8 cellular contexts compared by ENCODE assay signal in genomic region chr1:19445417-19446342, GRCh38. TPM values are rescaled to one million over a fixed set of nuclear protein-coding genes. Genes with fewer than 3 reads are reported as not detected.
DNase-seq lines count a peak whose midpoint lies in the region; ATAC-seq and TF ChIP-seq lines count a peak whose summit lies in the region.

No MANE protein-coding gene starts in this region.

- H3K4me1 Mint-ChIP-seq in activated CD4-positive, alpha-beta T cell treated with anti-CD3 and anti-CD28 coated beads for 36 hours: peaks cover 86% of the 10 kb centered on the region
- peaks cover 75% of the 10 kb centered on the region for H3K4me1 Mint-ChIP-seq in WTC11
- peaks cover 85% of the 10 kb centered on the region for H3K4me1 Mint-ChIP-seq in stimulated activated effector memory CD8-positive, alpha-beta T cell treated with anti-CD3 and anti-CD28 coated beads, Interleukin-12 subunit alpha, Interleukin-12 subunit beta, amount 100 ng/mL, for 72 hours
- peaks cover 84% of the 10 kb centered on the region for H3K4me1 Mint-ChIP-seq in activated T-cell treated with anti-CD3 and anti-CD28 coated beads, Interleukin-2, amount 50 U/mL, for 4 hours (ENCODE audit: low read depth)

- H3K27me3 Mint-ChIP-seq in activated CD4-positive, alpha-beta T cell treated with anti-CD3 and anti-CD28 coated beads for 36 hours: no peaks in the 10 kb centered on the region
- no peaks in the 10 kb centered on the region for H3K27me3 Mint-ChIP-seq in WTC11 (ENCODE audit: low read depth)
- H3K27me3 Mint-ChIP-seq in activated T-cell treated with anti-CD3 and anti-CD28 coated beads, Interleukin-2, amount 50 U/mL, for 4 hours (ENCODE audit: low read depth): no peaks in the 10 kb centered on the region

- H3K4me1 ChIP-seq in heart left ventricle: peaks cover 10 to 98% (median 85%) of the 10 kb centered on the region in 12 donors

- POLR2A ChIA-PET in activated CD4-positive, alpha-beta T cell treated with anti-CD3 and anti-CD28 coated beads for 36 hours (lab: Charles Lee): no interaction called here
- POLR2A ChIA-PET in WTC11 (lab: Charles Lee): interaction anchor here (0.6 kb wide), 1 partner anchor 116 kb away, joined by 3 read pairs; no protein-coding TSS in a partner anchor

- peak overlapping the region in 11 of 12 donors; percentile 10 to 92 (median 44) for H3K27ac ChIP-seq in heart left ventricle

- DNase-seq in activated CD4-positive, alpha-beta T cell treated with anti-CD3 and anti-CD28 coated beads for 36 hours: no peak
- no peak for DNase-seq in activated CD4-positive, alpha-beta T cell treated with anti-CD3 and anti-CD28 coated beads, Interleukin-2, amount 50 U/mL, for 1 hour
- peak; percentile 42 for DNase-seq in WTC11 (ENCODE audit: low spot score)
- DNase-seq in heart left ventricle: peak in 1 of 5 donors; percentile 58
- no peak for DNase-seq in stimulated activated effector memory CD8-positive, alpha-beta T cell treated with anti-CD3 and anti-CD28 coated beads, Interleukin-12 subunit alpha, Interleukin-12 subunit beta, amount 100 ng/mL, for 72 hours (ENCODE audit: low spot score in 2 of 2)
- DNase-seq in activated T-cell treated with anti-CD3 and anti-CD28 coated beads, Interleukin-2, amount 50 U/mL, for 4 hours: no peak

- WGBS in heart left ventricle, 4 donors: 31 to 48% (median 36%) methylated on average over 12 to 13 of the region's 13 CpGs

- H3K27ac Mint-ChIP-seq in activated CD4-positive, alpha-beta T cell treated with anti-CD3 and anti-CD28 coated beads for 36 hours: peak overlapping the region; percentile 84
- peak overlapping the region; percentile 47 for H3K27ac Mint-ChIP-seq in WTC11
- peak overlapping the region; percentile 86 for H3K27ac Mint-ChIP-seq in stimulated activated effector memory CD8-positive, alpha-beta T cell treated with anti-CD3 and anti-CD28 coated beads, Interleukin-12 subunit alpha, Interleukin-12 subunit beta, amount 100 ng/mL, for 72 hours

- H3K36me3 Mint-ChIP-seq in activated CD4-positive, alpha-beta T cell treated with anti-CD3 and anti-CD28 coated beads for 36 hours (ENCODE audit: low read depth): peaks cover 29% of the 10 kb centered on the region
- H3K36me3 Mint-ChIP-seq in WTC11: no peaks in the 10 kb centered on the region
- H3K36me3 Mint-ChIP-seq in stimulated activated effector memory CD8-positive, alpha-beta T cell treated with anti-CD3 and anti-CD28 coated beads, Interleukin-12 subunit alpha, Interleukin-12 subunit beta, amount 100 ng/mL, for 72 hours: peaks cover 67% of the 10 kb centered on the region
- H3K36me3 Mint-ChIP-seq in activated T-cell treated with anti-CD3 and anti-CD28 coated beads, Interleukin-2, amount 50 U/mL, for 4 hours (ENCODE audit: insufficient read depth): peaks cover 14% of the 10 kb centered on the region

- H3K36me3 ChIP-seq in heart left ventricle: peaks cover 0 to 5% (median 0%) of the 10 kb centered on the region in 9 donors

- H3K4me3 Mint-ChIP-seq in activated CD4-positive, alpha-beta T cell treated with anti-CD3 and anti-CD28 coated beads for 36 hours: no peak overlapping the region
- no peak overlapping the region for H3K4me3 Mint-ChIP-seq in WTC11
- no peak overlapping the region for H3K4me3 Mint-ChIP-seq in stimulated activated effector memory CD8-positive, alpha-beta T cell treated with anti-CD3 and anti-CD28 coated beads, Interleukin-12 subunit alpha, Interleukin-12 subunit beta, amount 100 ng/mL, for 72 hours
- H3K4me3 Mint-ChIP-seq in activated T-cell treated with anti-CD3 and anti-CD28 coated beads, Interleukin-2, amount 50 U/mL, for 4 hours: no peak overlapping the region

- intact Hi-C loops in activated CD4-positive, alpha-beta T cell treated with anti-CD3 and anti-CD28 coated beads for 36 hours (cut with DNase I, micrococcal nuclease): loop anchor here (5.0 kb wide), 3 partner anchors 37 to 742 kb away; partner anchors contain the start of genes CAPZB (in 1 of the 2), PLA2G2C (in 1 of the 2) and UBXN10 (in 1 of the 2)
- intact Hi-C loops in heart left ventricle (cut with DNase I): loop anchor here in 2 of 10 donors (5.0 to 10.0 kb wide), 2 partner anchors 48 to 51 kb away; no protein-coding TSS in a partner anchor

- H3K9me3 Mint-ChIP-seq in activated CD4-positive, alpha-beta T cell treated with anti-CD3 and anti-CD28 coated beads for 36 hours (ENCODE audit: low read depth): no peaks in the 10 kb centered on the region
- no peaks in the 10 kb centered on the region for H3K9me3 Mint-ChIP-seq in WTC11
- no peaks in the 10 kb centered on the region for H3K9me3 Mint-ChIP-seq in stimulated activated effector memory CD8-positive, alpha-beta T cell treated with anti-CD3 and anti-CD28 coated beads, Interleukin-12 subunit alpha, Interleukin-12 subunit beta, amount 100 ng/mL, for 72 hours
- H3K9me3 Mint-ChIP-seq in activated T-cell treated with anti-CD3 and anti-CD28 coated beads, Interleukin-2, amount 50 U/mL, for 4 hours: no peaks in the 10 kb centered on the region

- ATAC-seq in activated CD4-positive, alpha-beta T cell treated with anti-CD3 and anti-CD28 coated beads for 36 hours: no peak
- ATAC-seq in WTC11 (peak; percentile 65), heart left ventricle (peak in 2 of 4 donors; percentile 29 to 44), HG02852 (IDR thresholded peaks at IDR 0.05; ENCODE audit: unreplicated experiment) (no peak), GM21619 (IDR thresholded peaks at IDR 0.05; ENCODE audit: unreplicated experiment) (no peak)
- no peak for ATAC-seq in stimulated activated effector memory CD8-positive, alpha-beta T cell treated with anti-CD3 and anti-CD28 coated beads, Interleukin-12 subunit alpha, Interleukin-12 subunit beta, amount 100 ng/mL, for 72 hours
- ATAC-seq in activated T-cell treated with anti-CD3 and anti-CD28 coated beads, Interleukin-2, amount 50 U/mL, for 4 hours: no peak

- CTCF ChIA-PET in activated CD4-positive, alpha-beta T cell treated with anti-CD3 and anti-CD28 coated beads for 36 hours (lab: Charles Lee): interaction anchor here (0.9 to 1.3 kb wide), 5 partner anchors 8 to 42 kb away, joined by 3 to 6 read pairs (median 3); no protein-coding TSS in a partner anchor
- CTCF ChIA-PET in WTC11 (lab: Charles Lee): interaction anchor here (0.6 to 1.7 kb wide), 4 partner anchors 71 to 208 kb away, joined by 3 to 10 read pairs (median 4); no protein-coding TSS in a partner anchor

- no peak overlapping the region for H3K4me3 ChIP-seq in heart left ventricle

- no peak for TF ChIP-seq CTCF in WTC11 (IDR thresholded peaks at IDR 0.05)
- TF ChIP-seq CTCF in heart left ventricle (IDR thresholded peaks at IDR 0.05): peak in 6 of 12 donors; percentile 14 to 34 (median 29)

- no peaks in the 10 kb centered on the region for H3K27me3 ChIP-seq in heart left ventricle

- H3K9me3 ChIP-seq in heart left ventricle: no peaks in the 10 kb centered on the region

- TF ChIP-seq POLR2A in heart left ventricle (IDR thresholded peaks at IDR 0.05): no peak

TF ChIP-seq in WTC11, 78 proteins besides CTCF, POLR2A, EP300 and RAD21:
- TF ChIP-seq ZNF281 (CRISPR knock-in tag; IDR thresholded peaks at IDR 0.05) (no peak), GABPB1 (CRISPR knock-in tag; IDR thresholded peaks at IDR 0.05) (peak; percentile 67)

RNA-seq across cellular contexts. Expression of gene CAPZB, which starts 39.7 kb away (rescaled TPM):
- 100 to 1,000 TPM; 320 to 346 TPM for total RNA-seq in activated CD4-positive, alpha-beta T cell treated with anti-CD3 and anti-CD28 coated beads for 36 hours
- total RNA-seq in WTC11 (2021): 348 to 380 TPM (median 363 TPM) in 3 replicates
- total RNA-seq in heart left ventricle: 100 to 1,000 TPM in 8 of 9 donors, 10 to 100 TPM in 1; 77.8 to 348 (median 237) TPM
- 100 to 1,000 TPM; 228 to 255 TPM for polyA plus RNA-seq in heart left ventricle
- total RNA-seq in activated T-cell treated with anti-CD3 and anti-CD28 coated beads, Interleukin-2, amount 50 U/mL, for 4 hours: 100 to 1,000 TPM; 262 to 285 (median 264) TPM
